In the genomic region with DNA sequence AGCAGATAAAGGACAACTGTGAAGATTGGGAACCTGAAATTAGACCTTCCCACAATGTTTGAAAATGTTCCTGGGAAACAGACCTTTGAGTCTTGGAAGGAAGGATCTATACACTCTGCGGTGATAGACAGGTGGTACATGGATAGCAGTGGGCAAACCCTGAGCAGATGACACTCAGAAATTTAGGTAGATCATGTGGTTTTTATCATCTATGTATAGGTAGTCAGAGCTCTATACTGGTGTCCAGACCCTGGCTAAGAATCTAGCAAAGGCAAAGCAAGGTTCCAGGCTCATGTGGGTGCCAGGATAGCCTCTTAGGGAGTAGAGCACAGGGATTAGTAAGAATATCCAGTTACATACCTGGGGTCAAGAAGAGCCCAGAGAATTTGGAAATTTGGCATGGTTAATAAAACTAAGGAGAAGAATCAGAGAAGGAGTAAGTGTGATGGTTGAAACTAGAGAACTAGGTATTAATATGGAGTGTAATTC, we compare ENCODE assay signal across 11 cellular contexts.
DNase-seq lines count a peak whose midpoint lies in the region; ATAC-seq and TF ChIP-seq lines count a peak whose summit lies in the region.
"Had no signal": no experiment of that assay in that cellular context is flagged by ENCODE, and none has a peak within 500 bp of the region (broad histone marks: within the 10 kb centered on the region; RNA-seq: fewer than 3 reads in every experiment).

No MANE protein-coding gene starts in this region.

- CTCF ChIA-PET in HEK293T (lab: Yijun Ruan, JAX): no interaction called here

- DNase-seq in GOT3 (lab: John Stamatoyannopoulos, UW) (no peak), HEK293T (ENCODE audit: extremely low spot score) (no peak), SK-N-DZ (ENCODE audit: low spot score) (no peak)
- DNase-seq: gastrocnemius medialis, NCI-H1436 treated with DMSO at 0.1 percent for 48 hours, SW 1271 had no signal

- peak; percentile 37 for ATAC-seq in GM18870 (IDR thresholded peaks at IDR 0.05; ENCODE audit: unreplicated experiment)
- ATAC-seq in GM21447 (IDR thresholded peaks at IDR 0.05; ENCODE audit: unreplicated experiment): peak; percentile 37
- ATAC-seq in HG03342 (IDR thresholded peaks at IDR 0.05; ENCODE audit: unreplicated experiment): peak; percentile 47
- ATAC-seq: gastrocnemius medialis, HCT116 had no signal

- no peak overlapping the region for H3K4me3 ChIP-seq in mesodermal cell (ENCODE audit: extremely low read depth, insufficient read depth, low read length, poor library complexity, severe bottlenecking)
- H3K4me3 ChIP-seq: gastrocnemius medialis had no signal

- peak overlapping the region; percentile 48 for H3K27ac ChIP-seq in mesodermal cell (ENCODE audit: low read depth, low read length, severe bottlenecking)
- H3K27ac ChIP-seq: gastrocnemius medialis had no signal

- H3K9me3 ChIP-seq in mesodermal cell (ENCODE audit: control insufficient read depth, low read length): no peaks in the 10 kb centered on the region
- H3K9me3 ChIP-seq: gastrocnemius medialis had no signal

- 100% methylated on average over 1 of the region's 1 CpG for WGBS in mesodermal cell (ENCODE audit: insufficient coverage in 2 of 2), 2 experiments

- H3K4me1 ChIP-seq in mesodermal cell (ENCODE audit: control insufficient read depth, insufficient read depth, low read length, poor library complexity, severe bottlenecking): no peaks in the 10 kb centered on the region
- H3K4me1 ChIP-seq: gastrocnemius medialis had no signal

- no peaks in the 10 kb centered on the region for H3K36me3 ChIP-seq in mesodermal cell (ENCODE audit: control insufficient read depth, insufficient read depth, low read length)
- H3K36me3 ChIP-seq: gastrocnemius medialis had no signal

- POLR2A ChIA-PET in HEK293T (lab: Yijun Ruan, JAX): no interaction called here

TF ChIP-seq in HEK293T, 16 proteins besides CTCF, POLR2A, EP300 and RAD21:
- no peak for TF ChIP-seq TARDBP (IDR thresholded peaks at IDR 0.05)
- no peak for TF ChIP-seq CTBP1 (IDR thresholded peaks at IDR 0.05; ENCODE audit: borderline replicate concordance)
- TF ChIP-seq HDGF (IDR thresholded peaks at IDR 0.05; ENCODE audit: borderline replicate concordance): no peak
- no peak for TF ChIP-seq FOXM1 (IDR thresholded peaks at IDR 0.05; ENCODE audit: borderline replicate concordance)
- TF ChIP-seq BHLHE40 (IDR thresholded peaks at IDR 0.05; ENCODE audit: borderline replicate concordance): no peak
- TF ChIP-seq, protein P1, sequence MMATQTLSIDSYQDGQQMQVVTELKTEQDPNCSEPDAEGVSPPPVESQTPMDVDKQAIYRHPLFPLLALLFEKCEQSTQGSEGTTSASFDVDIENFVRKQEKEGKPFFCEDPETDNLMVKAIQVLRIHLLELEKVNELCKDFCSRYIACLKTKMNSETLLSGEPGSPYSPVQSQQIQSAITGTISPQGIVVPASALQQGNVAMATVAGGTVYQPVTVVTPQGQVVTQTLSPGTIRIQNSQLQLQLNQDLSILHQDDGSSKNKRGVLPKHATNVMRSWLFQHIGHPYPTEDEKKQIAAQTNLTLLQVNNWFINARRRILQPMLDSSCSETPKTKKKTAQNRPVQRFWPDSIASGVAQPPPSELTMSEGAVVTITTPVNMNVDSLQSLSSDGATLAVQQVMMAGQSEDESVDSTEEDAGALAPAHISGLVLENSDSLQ (IDR thresholded peaks at IDR 0.05): no peak
